ENCODE assay signal across 18 cellular contexts in genomic region chr7:7921830-7922229, GRCh38. TPM values are rescaled to one million over a fixed set of nuclear protein-coding genes. Genes with fewer than 3 reads are reported as not detected.
DNase-seq lines count a peak whose midpoint lies in the region; ATAC-seq and TF ChIP-seq lines count a peak whose summit lies in the region.
"Had no signal": no experiment of that assay in that cellular context is flagged by ENCODE, and none has a peak within 500 bp of the region (broad histone marks: within the 10 kb centered on the region; RNA-seq: fewer than 3 reads in every experiment).

No MANE protein-coding gene starts in this region.

- H2AK5ac ChIP-seq in H9 (ENCODE audit: insufficient read length, low read length) = no peak overlapping the region

- H2BK20ac ChIP-seq in H9 (ENCODE audit: low read depth, low read length, poor library complexity, severe bottlenecking) = no peak overlapping the region

- H2BK5ac ChIP-seq in H9 (ENCODE audit: insufficient read length, low read length) = no peak overlapping the region

- no peak overlapping the region for H3K9ac ChIP-seq in H9 (ENCODE audit: extremely low read depth, insufficient read length, low read length)

- no peaks in the 10 kb centered on the region for H3K36me3 ChIP-seq in upper lobe of right lung
- no peaks in the 10 kb centered on the region for H3K36me3 ChIP-seq in effector memory CD4-positive, alpha-beta T cell (ENCODE audit: control insufficient read depth, insufficient read depth, low read length)

- H3K27me3 ChIP-seq in upper lobe of right lung = no peaks in the 10 kb centered on the region
- no peaks in the 10 kb centered on the region for H3K27me3 ChIP-seq in effector memory CD4-positive, alpha-beta T cell (replicated peaks; ENCODE audit: control insufficient read depth, insufficient read depth, low read length, poor library complexity, severe bottlenecking)
- H3K27me3 ChIP-seq in H9 (ENCODE audit: insufficient read depth, low read length) = no peaks in the 10 kb centered on the region

- H3K27ac ChIP-seq in upper lobe of right lung (no peak overlapping the region), H9 (ENCODE audit: insufficient read length, low read depth, low read length) (no peak overlapping the region)
- no peak overlapping the region for H3K27ac ChIP-seq in effector memory CD4-positive, alpha-beta T cell (ENCODE audit: insufficient read depth, low read length, poor library complexity, severe bottlenecking)

- peaks cover 55 to 68% of the 10 kb centered on the region in 2 experiments for H3K4me1 Mint-ChIP-seq in H9
- H3K4me1 Mint-ChIP-seq: CD14-positive monocyte had no signal

- H3K4me2 ChIP-seq in H9 (ENCODE audit: insufficient read depth, insufficient read length, low read length) = no peak overlapping the region

- peak; percentile 80 for ATAC-seq in upper lobe of right lung
- ATAC-seq: activated CD8-positive, alpha-beta T cell treated with anti-CD3 and anti-CD28 coated beads for 36 hours had no signal

- no peak overlapping the region for H2AFZ ChIP-seq in H9 (ENCODE audit: low read length)

- H3T11ph ChIP-seq in H9 (ENCODE audit: low read length) = no peak overlapping the region

- no peak overlapping the region for H3K23ac ChIP-seq in H9 (ENCODE audit: insufficient read length, low read depth, low read length)

- H4K8ac ChIP-seq in H9 (replicated peaks; ENCODE audit: insufficient read length, low read depth, low read length) = no peak overlapping the region

- H3K4me3 Mint-ChIP-seq in H9 = no peak overlapping the region
- H3K4me3 Mint-ChIP-seq: activated CD8-positive, alpha-beta T cell treated with anti-CD3 and anti-CD28 coated beads for 36 hours; activated naive CD4-positive, alpha-beta T cell treated with anti-CD3 and anti-CD28 coated beads, Interleukin-2, amount 10 ng/mL, durations not matched to agents 7 days and 5 days; activated T-cell treated with anti-CD3 and anti-CD28 coated beads, Interleukin-2, amount 50 U/mL, for 24 hours; CD14-positive monocyte; neural crest cell had no signal

- no peak overlapping the region for H3K14ac ChIP-seq in H9 (ENCODE audit: insufficient read depth, low read length)

- DNase-seq in NCI-H748 (lab: John Stamatoyannopoulos, UW; ENCODE audit: unreplicated experiment) (peak; percentile 6), NCI-H748 treated with DMSO at 0.1 percent for 48 hours (lab: John Stamatoyannopoulos, UW) (no peak), NCI-H2029 (lab: John Stamatoyannopoulos, UW) (peak; percentile 16), globus pallidus (ENCODE audit: low spot score) (peak; percentile 35), upper lobe of right lung (no peak), iPS-NIHi11 (ENCODE audit: low spot score) (no peak), H9 (no peak)
- no peak for DNase-seq in effector memory CD4-positive, alpha-beta T cell
- DNase-seq: ACHN; activated CD8-positive, alpha-beta T cell treated with anti-CD3 and anti-CD28 coated beads for 36 hours; activated naive CD4-positive, alpha-beta T cell treated with anti-CD3 and anti-CD28 coated beads, Interleukin-2, amount 10 ng/mL, durations not matched to agents 7 days and 5 days; activated T-cell treated with anti-CD3 and anti-CD28 coated beads, Interleukin-2, amount 50 U/mL, for 24 hours; GOT3; hippocampal formation; Right ventricle myocardium superior; T-helper 1 cell had no signal

- no peak overlapping the region for H3K27ac Mint-ChIP-seq in H9
- H3K27ac Mint-ChIP-seq: activated CD8-positive, alpha-beta T cell treated with anti-CD3 and anti-CD28 coated beads for 36 hours; activated naive CD4-positive, alpha-beta T cell treated with anti-CD3 and anti-CD28 coated beads, Interleukin-2, amount 10 ng/mL, durations not matched to agents 7 days and 5 days; activated T-cell treated with anti-CD3 and anti-CD28 coated beads, Interleukin-2, amount 50 U/mL, for 24 hours; CD14-positive monocyte had no signal

- no peaks in the 10 kb centered on the region for H3K79me2 ChIP-seq in H9 (ENCODE audit: insufficient read depth, low read length)

- no peaks in the 10 kb centered on the region for H3K27me3 Mint-ChIP-seq in H9 (ENCODE audit: low read depth)
- H3K27me3 Mint-ChIP-seq: activated CD8-positive, alpha-beta T cell treated with anti-CD3 and anti-CD28 coated beads for 36 hours; activated naive CD4-positive, alpha-beta T cell treated with anti-CD3 and anti-CD28 coated beads, Interleukin-2, amount 10 ng/mL, durations not matched to agents 7 days and 5 days; activated T-cell treated with anti-CD3 and anti-CD28 coated beads, Interleukin-2, amount 50 U/mL, for 24 hours had no signal

- no peak overlapping the region for H2BK15ac ChIP-seq in H9 (ENCODE audit: low read depth, low read length)

- no peak overlapping the region for H2BK12ac ChIP-seq in H9 (ENCODE audit: insufficient read length, low read depth, low read length)

- no peak overlapping the region for H3K4ac ChIP-seq in H9 (ENCODE audit: low read depth, low read length)

- H2BK120ac ChIP-seq in H9 (ENCODE audit: low read depth, low read length, poor library complexity, severe bottlenecking) = no peak overlapping the region

- H3K4me1 ChIP-seq in upper lobe of right lung (no peaks in the 10 kb centered on the region), H9 (ENCODE audit: insufficient read depth, low read length) (peaks cover 7% of the 10 kb centered on the region)
- no peaks in the 10 kb centered on the region for H3K4me1 ChIP-seq in effector memory CD4-positive, alpha-beta T cell (ENCODE audit: control insufficient read depth, insufficient read depth, low read length, poor library complexity, severe bottlenecking)

- no peak overlapping the region for H4K5ac ChIP-seq in H9 (ENCODE audit: insufficient read length, low read depth, low read length)

- H3K18ac ChIP-seq in H9 (ENCODE audit: insufficient read length, low read depth, low read length) = no peak overlapping the region

- no peaks in the 10 kb centered on the region for H3K23me2 ChIP-seq in H9 (ENCODE audit: insufficient read length, low read depth, low read length, poor library complexity, severe bottlenecking)

- no peak for TF ChIP-seq CTCF in upper lobe of right lung (IDR thresholded peaks at IDR 0.05)
- no peak for TF ChIP-seq CTCF in H9 (conservative IDR thresholded peaks at IDR 0.05)

- no peaks in the 10 kb centered on the region for H3K79me1 ChIP-seq in H9 (ENCODE audit: insufficient read depth, low read depth, low read length, poor library complexity, severe bottlenecking)

- H4K91ac ChIP-seq in H9 (ENCODE audit: insufficient read length, low read depth, low read length) = no peak overlapping the region

- no peak overlapping the region for H3K4me3 ChIP-seq in upper lobe of right lung
- no peak overlapping the region for H3K4me3 ChIP-seq in effector memory CD4-positive, alpha-beta T cell (ENCODE audit: insufficient read depth, low read depth, low read length, poor library complexity, severe bottlenecking)

- H3K56ac ChIP-seq in H9 (ENCODE audit: insufficient read length, low read depth, low read length) = no peak overlapping the region

- intact Hi-C loops in upper lobe of right lung (cut with DNase I) = no loop called here

- H3K36me3 Mint-ChIP-seq in H9 (ENCODE audit: insufficient read depth in 1 of 3, low read depth in 3 of 3) = no peaks in the 10 kb centered on the region
- H3K36me3 Mint-ChIP-seq: activated naive CD4-positive, alpha-beta T cell treated with anti-CD3 and anti-CD28 coated beads, Interleukin-2, amount 10 ng/mL, durations not matched to agents 7 days and 5 days; CD14-positive monocyte had no signal

- no peaks in the 10 kb centered on the region for H3K9me3 Mint-ChIP-seq in H9
- H3K9me3 Mint-ChIP-seq: activated CD8-positive, alpha-beta T cell treated with anti-CD3 and anti-CD28 coated beads for 36 hours; activated naive CD4-positive, alpha-beta T cell treated with anti-CD3 and anti-CD28 coated beads, Interleukin-2, amount 10 ng/mL, durations not matched to agents 7 days and 5 days; activated T-cell treated with anti-CD3 and anti-CD28 coated beads, Interleukin-2, amount 50 U/mL, for 24 hours; CD14-positive monocyte; neural crest cell had no signal

- no peaks in the 10 kb centered on the region for H3K9me3 ChIP-seq in upper lobe of right lung
- no peaks in the 10 kb centered on the region for H3K9me3 ChIP-seq in effector memory CD4-positive, alpha-beta T cell (ENCODE audit: control insufficient read depth, low read length)
- no peaks in the 10 kb centered on the region for H3K9me3 ChIP-seq in H9 (ENCODE audit: control insufficient read depth, low read depth, low read length)

- H4K20me1 ChIP-seq in H9 (ENCODE audit: control insufficient read depth, insufficient read depth, insufficient read length) = no peaks in the 10 kb centered on the region

RNA-seq across cellular contexts. Expression of gene GLCCI1, which starts 46.8 kb away (rescaled TPM):
- 45.1 TPM for total RNA-seq in upper lobe of right lung
- total RNA-seq in H9 (2021) = 19.1 and 19.5 TPM in 2 replicates

Comparison
In these comparisons a context has a peak if more than half of its experiments do, and no peak if none do; other contexts are left out.
1. DNase-seq: peak in NCI-H748 (single experiment), NCI-H2029 (single experiment) and globus pallidus (single experiment); none in NCI-H748 treated with DMSO at 0.1 percent for 48 hours (single experiment), upper lobe of right lung (single experiment), iPS-NIHi11 (single experiment), effector memory CD4-positive, alpha-beta T cell (0 of 3) and H9 (single experiment).